Comparison of ENCODE assay signal across 9 cellular contexts in the genomic region with DNA sequence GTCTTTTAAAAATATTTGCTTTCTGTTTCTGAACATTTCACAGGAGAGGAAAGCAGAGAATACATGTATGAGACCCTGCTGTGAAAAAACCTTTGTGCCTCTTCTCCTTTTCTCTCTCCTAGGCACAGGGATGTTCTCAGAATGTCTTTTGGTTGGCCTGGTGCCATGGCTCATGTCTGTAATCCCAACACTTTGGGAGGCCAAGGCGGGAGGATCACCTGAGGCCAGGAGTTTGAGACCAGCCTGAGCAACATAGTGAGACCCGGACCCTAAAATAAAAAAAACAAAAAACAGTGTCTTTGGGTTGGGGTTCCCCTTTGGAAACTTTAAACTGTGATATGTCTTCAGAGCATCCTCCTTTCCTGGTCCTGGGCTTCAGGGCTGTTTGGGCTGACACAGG. TPM values are rescaled to one million over a fixed set of nuclear protein-coding genes. Genes with fewer than 3 reads are reported as not detected.
DNase-seq lines count a peak whose midpoint lies in the region; ATAC-seq and TF ChIP-seq lines count a peak whose summit lies in the region.
"Had no signal": no experiment of that assay in that cellular context is flagged by ENCODE, and none has a peak within 500 bp of the region (broad histone marks: within the 10 kb centered on the region; RNA-seq: fewer than 3 reads in every experiment).

No MANE protein-coding gene starts in this region.

- no peak for DNase-seq in MCF 10A (ENCODE audit: unreplicated experiment)
- DNase-seq in breast epithelium (ENCODE audit: low spot score in 2 of 2) = no peak
- DNase-seq in WTC11 (ENCODE audit: low spot score) = no peak
- no peak for DNase-seq in DMS153 (lab: John Stamatoyannopoulos, UW)
- DNase-seq in cerebellar nuclear complex (lab: John Stamatoyannopoulos, UW) = no peak
- DNase-seq: testis had no signal

- TF ChIP-seq CTCF in MCF 10A (IDR thresholded peaks at IDR 0.05; ENCODE audit: unreplicated experiment) (no peak), breast epithelium (IDR thresholded peaks at IDR 0.05) (no peak), WTC11 (IDR thresholded peaks at IDR 0.05) (no peak)

- POLR2A ChIA-PET in MCF 10A (lab: Yijun Ruan, JAX) = interaction anchor here (0.6 to 0.7 kb wide), 2 partner anchors 206 to 637 kb away, joined by 3 to 4 read pairs; no protein-coding TSS in a partner anchor
- POLR2A ChIA-PET in WTC11 (lab: Charles Lee) = no interaction called here

- H3K4me3 Mint-ChIP-seq in MCF 10A (ENCODE audit: unreplicated experiment) (peak overlapping the region; percentile 82), WTC11 (peak overlapping the region; percentile 67)
- H3K4me3 Mint-ChIP-seq in stimulated activated memory B cell treated with anti-CD40 and anti-IgM and Interleukin-4, amounts not matched to agents 10 μg/mL and 1 μg/mL and 100 μg/mL, for 72 hours = peak overlapping the region; percentile 66

- H3K36me3 ChIP-seq in breast epithelium (no peaks in the 10 kb centered on the region), iPS-15b (ENCODE audit: control insufficient read depth, insufficient read depth, low read length) (peaks cover 6% of the 10 kb centered on the region)

- H3K9me3 ChIP-seq in breast epithelium (no peaks in the 10 kb centered on the region), iPS-15b (ENCODE audit: control insufficient read depth, insufficient read depth, low read length) (no peaks in the 10 kb centered on the region)
- H3K9me3 ChIP-seq: testis had no signal

- CTCF ChIA-PET in MCF 10A (lab: Yijun Ruan, JAX) = interaction anchor here (1.1 kb wide), 1 partner anchor 11 kb away, joined by 3 read pairs; no protein-coding TSS in a partner anchor
- CTCF ChIA-PET in WTC11 (lab: Charles Lee) = no interaction called here

- H3K4me3 ChIP-seq in breast epithelium (no peak overlapping the region), iPS-15b (ENCODE audit: low read depth, low read length) (no peak overlapping the region)

- intact Hi-C loops in MCF 10A (cut with micrococcal nuclease) = no loop called here
- intact Hi-C loops in breast epithelium (cut with DNase I; ENCODE audit: low total_unique reads) = no loop called here

- H3K9me3 Mint-ChIP-seq in MCF 10A (ENCODE audit: unreplicated experiment) = no peaks in the 10 kb centered on the region
- no peaks in the 10 kb centered on the region for H3K9me3 Mint-ChIP-seq in WTC11
- H3K9me3 Mint-ChIP-seq in stimulated activated memory B cell treated with anti-CD40 and anti-IgM and Interleukin-4, amounts not matched to agents 10 μg/mL and 1 μg/mL and 100 μg/mL, for 72 hours = no peaks in the 10 kb centered on the region

- H3K27me3 Mint-ChIP-seq in MCF 10A (ENCODE audit: insufficient read depth, unreplicated experiment) (no peaks in the 10 kb centered on the region), WTC11 (ENCODE audit: low read depth) (no peaks in the 10 kb centered on the region)
- no peaks in the 10 kb centered on the region for H3K27me3 Mint-ChIP-seq in stimulated activated memory B cell treated with anti-CD40 and anti-IgM and Interleukin-4, amounts not matched to agents 10 μg/mL and 1 μg/mL and 100 μg/mL, for 72 hours

- ATAC-seq in WTC11 (no peak), HG03280 (IDR thresholded peaks at IDR 0.05; ENCODE audit: unreplicated experiment) (no peak)
- ATAC-seq in stimulated activated memory B cell treated with anti-CD40 and anti-IgM and Interleukin-4, amounts not matched to agents 10 μg/mL and 1 μg/mL and 100 μg/mL, for 72 hours = no peak

- H3K36me3 Mint-ChIP-seq in MCF 10A (ENCODE audit: insufficient read depth, unreplicated experiment) (peaks cover 33% of the 10 kb centered on the region), WTC11 (peaks cover 32% of the 10 kb centered on the region)
- peaks cover 20% of the 10 kb centered on the region for H3K36me3 Mint-ChIP-seq in stimulated activated memory B cell treated with anti-CD40 and anti-IgM and Interleukin-4, amounts not matched to agents 10 μg/mL and 1 μg/mL and 100 μg/mL, for 72 hours

- H3K27ac Mint-ChIP-seq in MCF 10A (ENCODE audit: low read depth, unreplicated experiment) (peak overlapping the region; percentile 92), WTC11 (peak overlapping the region; percentile 57)
- H3K27ac Mint-ChIP-seq in stimulated activated memory B cell treated with anti-CD40 and anti-IgM and Interleukin-4, amounts not matched to agents 10 μg/mL and 1 μg/mL and 100 μg/mL, for 72 hours = peak overlapping the region; percentile 86

- BruUV-seq in MCF 10A (replicated peaks; lab: Mats Ljungman, UMichigan) = no TSS peak

- H3K27ac ChIP-seq in breast epithelium = no peak overlapping the region

- H3K4me1 Mint-ChIP-seq in MCF 10A (ENCODE audit: insufficient read depth, unreplicated experiment) = peaks cover 10% of the 10 kb centered on the region
- H3K4me1 Mint-ChIP-seq in WTC11 = peaks cover 25% of the 10 kb centered on the region
- peaks cover 46% of the 10 kb centered on the region for H3K4me1 Mint-ChIP-seq in stimulated activated memory B cell treated with anti-CD40 and anti-IgM and Interleukin-4, amounts not matched to agents 10 μg/mL and 1 μg/mL and 100 μg/mL, for 72 hours

- peak overlapping the region; percentile 6 for H3K9ac ChIP-seq in iPS-15b (ENCODE audit: low read depth, low read length)

- no peak for TF ChIP-seq POLR2A in breast epithelium (IDR thresholded peaks at IDR 0.05)

- H3K27me3 ChIP-seq in breast epithelium (no peaks in the 10 kb centered on the region), iPS-15b (ENCODE audit: control insufficient read depth, insufficient read depth, low read length) (no peaks in the 10 kb centered on the region)
- H3K27me3 ChIP-seq: testis had no signal

- peaks cover 0 to 5% of the 10 kb centered on the region in 2 donors for H3K4me1 ChIP-seq in breast epithelium
- peaks cover 5% of the 10 kb centered on the region for H3K4me1 ChIP-seq in iPS-15b (ENCODE audit: control insufficient read depth, insufficient read depth, low read length)

TF ChIP-seq in WTC11, 78 proteins besides CTCF, POLR2A, EP300 and RAD21:
- TF ChIP-seq ZNF416 (CRISPR knock-in tag; IDR thresholded peaks at IDR 0.05) (no peak), GTF2I (CRISPR knock-in tag; conservative IDR thresholded peaks at IDR 0.05) (no peak), ZNF121 (CRISPR knock-in tag; IDR thresholded peaks at IDR 0.05) (no peak), FOXP1 (CRISPR knock-in tag; IDR thresholded peaks at IDR 0.05; ENCODE audit: borderline replicate concordance) (no peak), SMAD3 (CRISPR knock-in tag; IDR thresholded peaks at IDR 0.05; ENCODE audit: borderline replicate concordance) (no peak), ZNF263 (CRISPR knock-in tag; IDR thresholded peaks at IDR 0.05; ENCODE audit: low read depth) (no peak), NR3C1 (CRISPR knock-in tag; conservative IDR thresholded peaks at IDR 0.05; ENCODE audit: low read depth) (no peak)
- TF ChIP-seq, protein P1, sequence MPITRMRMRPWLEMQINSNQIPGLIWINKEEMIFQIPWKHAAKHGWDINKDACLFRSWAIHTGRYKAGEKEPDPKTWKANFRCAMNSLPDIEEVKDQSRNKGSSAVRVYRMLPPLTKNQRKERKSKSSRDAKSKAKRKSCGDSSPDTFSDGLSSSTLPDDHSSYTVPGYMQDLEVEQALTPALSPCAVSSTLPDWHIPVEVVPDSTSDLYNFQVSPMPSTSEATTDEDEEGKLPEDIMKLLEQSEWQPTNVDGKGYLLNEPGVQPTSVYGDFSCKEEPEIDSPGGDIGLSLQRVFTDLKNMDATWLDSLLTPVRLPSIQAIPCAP (CRISPR knock-in tag; IDR thresholded peaks at IDR 0.05) = no peak
- TF ChIP-seq, protein P2, sequence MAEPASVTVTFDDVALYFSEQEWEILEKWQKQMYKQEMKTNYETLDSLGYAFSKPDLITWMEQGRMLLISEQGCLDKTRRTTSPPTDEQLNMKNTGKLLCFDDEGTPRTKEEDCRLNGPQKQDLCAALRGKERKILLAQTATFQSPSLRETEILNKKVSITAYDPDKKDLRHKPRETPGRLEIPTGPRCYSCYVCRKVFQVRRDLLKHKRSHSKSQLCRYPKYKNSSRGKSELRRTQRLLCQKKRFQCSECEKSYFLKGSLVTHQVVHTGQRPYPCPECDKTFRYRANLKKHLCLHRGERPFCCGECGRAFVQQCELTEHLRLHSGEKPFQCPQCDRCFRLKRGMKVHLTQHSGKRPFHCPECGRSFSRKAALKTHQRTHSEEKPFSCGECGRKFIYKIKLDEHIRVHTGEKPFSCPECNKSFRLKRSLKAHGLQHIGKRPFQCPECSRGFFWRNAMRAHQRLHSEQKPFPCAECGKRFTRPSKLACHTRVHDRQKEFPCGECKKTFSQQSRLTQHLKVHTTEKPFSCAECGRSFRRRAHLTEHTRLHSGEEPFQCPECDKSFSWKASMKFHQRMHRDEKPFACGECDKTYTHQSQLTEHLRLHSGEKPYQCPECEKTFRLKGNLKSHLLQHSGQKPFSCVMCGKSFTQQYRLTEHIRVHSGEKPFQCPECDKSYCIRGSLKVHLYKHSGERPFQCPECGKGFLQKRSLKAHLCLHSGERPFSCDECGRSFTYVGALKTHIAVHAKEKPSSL (CRISPR knock-in tag; conservative IDR thresholded peaks at IDR 0.05) = no peak
- TF ChIP-seq, protein P3, sequence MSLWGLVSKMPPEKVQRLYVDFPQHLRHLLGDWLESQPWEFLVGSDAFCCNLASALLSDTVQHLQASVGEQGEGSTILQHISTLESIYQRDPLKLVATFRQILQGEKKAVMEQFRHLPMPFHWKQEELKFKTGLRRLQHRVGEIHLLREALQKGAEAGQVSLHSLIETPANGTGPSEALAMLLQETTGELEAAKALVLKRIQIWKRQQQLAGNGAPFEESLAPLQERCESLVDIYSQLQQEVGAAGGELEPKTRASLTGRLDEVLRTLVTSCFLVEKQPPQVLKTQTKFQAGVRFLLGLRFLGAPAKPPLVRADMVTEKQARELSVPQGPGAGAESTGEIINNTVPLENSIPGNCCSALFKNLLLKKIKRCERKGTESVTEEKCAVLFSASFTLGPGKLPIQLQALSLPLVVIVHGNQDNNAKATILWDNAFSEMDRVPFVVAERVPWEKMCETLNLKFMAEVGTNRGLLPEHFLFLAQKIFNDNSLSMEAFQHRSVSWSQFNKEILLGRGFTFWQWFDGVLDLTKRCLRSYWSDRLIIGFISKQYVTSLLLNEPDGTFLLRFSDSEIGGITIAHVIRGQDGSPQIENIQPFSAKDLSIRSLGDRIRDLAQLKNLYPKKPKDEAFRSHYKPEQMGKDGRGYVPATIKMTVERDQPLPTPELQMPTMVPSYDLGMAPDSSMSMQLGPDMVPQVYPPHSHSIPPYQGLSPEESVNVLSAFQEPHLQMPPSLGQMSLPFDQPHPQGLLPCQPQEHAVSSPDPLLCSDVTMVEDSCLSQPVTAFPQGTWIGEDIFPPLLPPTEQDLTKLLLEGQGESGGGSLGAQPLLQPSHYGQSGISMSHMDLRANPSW (CRISPR knock-in tag; conservative IDR thresholded peaks at IDR 0.05; ENCODE audit: low read depth) = no peak

RNA-seq across cellular contexts. Expression of a gene that starts 1.5 kb away (rescaled TPM):
- total RNA-seq in MCF 10A (2022) (8.7 and 10.9 TPM in 2 replicates), breast epithelium (10 to 100 TPM in 2 of 3 donors, 1 to 10 TPM in 1; 8.5 to 35.4 (median 23.3) TPM), WTC11 (2021) (12.6 to 13.2 TPM (median 12.7 TPM) in 3 replicates)

RNA-seq across cellular contexts. Expression of a gene that starts 21.3 kb away (rescaled TPM):
- total RNA-seq in MCF 10A (2022) = not detected in 2 replicates
- total RNA-seq in breast epithelium = 100 to 1,000 TPM in 1 of 3 donors, 10 to 100 TPM in 2; 33.4 to 101 (median 92.8) TPM
- total RNA-seq in WTC11 (2021) = 8.6 to 14.3 TPM (median 11.8 TPM) in 3 replicates

RNA-seq across cellular contexts. Expression of a gene that starts 39.7 kb away (rescaled TPM):
- total RNA-seq in MCF 10A (2022) = 72.1 and 78.7 TPM in 2 replicates
- total RNA-seq in breast epithelium = 10 to 100 TPM; 31.7 to 38.0 (median 37.3) TPM
- 70.9 to 86.0 TPM (median 73.4 TPM) in 3 replicates for total RNA-seq in WTC11 (2021)
